Comparison of ENCODE assay signal across 1 cellular context in the genomic region with DNA sequence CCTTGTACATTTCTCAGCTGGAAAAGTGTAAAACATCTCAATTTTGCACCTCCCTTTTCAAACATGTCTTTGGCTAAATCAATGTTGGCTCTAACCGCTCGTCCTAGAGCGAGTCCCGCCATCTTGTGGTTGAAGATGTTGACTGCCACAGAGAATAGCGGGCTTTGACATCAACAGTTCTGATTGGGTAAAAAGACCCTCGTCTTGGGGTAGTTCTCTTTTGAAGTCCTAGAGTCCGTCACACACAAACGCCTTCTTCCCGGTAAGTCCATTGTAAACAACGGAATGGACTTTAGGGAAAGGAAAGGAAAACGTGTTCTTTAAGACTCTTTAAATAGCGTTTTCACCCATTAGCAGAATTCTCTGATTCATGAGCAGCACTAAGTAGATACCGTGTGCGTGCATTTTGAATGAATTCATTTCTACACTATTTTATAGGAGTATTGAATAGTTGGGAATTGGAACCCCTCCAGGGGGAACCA.
TF ChIP-seq lines count a peak whose summit lies in the region.

No MANE protein-coding gene starts in this region.

TF ChIP-seq in HepG2, 621 proteins besides CTCF, POLR2A, EP300 and RAD21 (continued from another document and continues in another):
- TF ChIP-seq, protein P1, sequence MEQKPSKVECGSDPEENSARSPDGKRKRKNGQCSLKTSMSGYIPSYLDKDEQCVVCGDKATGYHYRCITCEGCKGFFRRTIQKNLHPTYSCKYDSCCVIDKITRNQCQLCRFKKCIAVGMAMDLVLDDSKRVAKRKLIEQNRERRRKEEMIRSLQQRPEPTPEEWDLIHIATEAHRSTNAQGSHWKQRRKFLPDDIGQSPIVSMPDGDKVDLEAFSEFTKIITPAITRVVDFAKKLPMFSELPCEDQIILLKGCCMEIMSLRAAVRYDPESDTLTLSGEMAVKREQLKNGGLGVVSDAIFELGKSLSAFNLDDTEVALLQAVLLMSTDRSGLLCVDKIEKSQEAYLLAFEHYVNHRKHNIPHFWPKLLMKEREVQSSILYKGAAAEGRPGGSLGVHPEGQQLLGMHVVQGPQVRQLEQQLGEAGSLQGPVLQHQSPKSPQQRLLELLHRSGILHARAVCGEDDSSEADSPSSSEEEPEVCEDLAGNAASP (CRISPR knock-in tag; IDR thresholded peaks at IDR 0.05; ENCODE audit: borderline replicate concordance): 0 out of 2 replicates have a peak, but pooled peaks have one; percentile 15
- TF ChIP-seq, protein P2, sequence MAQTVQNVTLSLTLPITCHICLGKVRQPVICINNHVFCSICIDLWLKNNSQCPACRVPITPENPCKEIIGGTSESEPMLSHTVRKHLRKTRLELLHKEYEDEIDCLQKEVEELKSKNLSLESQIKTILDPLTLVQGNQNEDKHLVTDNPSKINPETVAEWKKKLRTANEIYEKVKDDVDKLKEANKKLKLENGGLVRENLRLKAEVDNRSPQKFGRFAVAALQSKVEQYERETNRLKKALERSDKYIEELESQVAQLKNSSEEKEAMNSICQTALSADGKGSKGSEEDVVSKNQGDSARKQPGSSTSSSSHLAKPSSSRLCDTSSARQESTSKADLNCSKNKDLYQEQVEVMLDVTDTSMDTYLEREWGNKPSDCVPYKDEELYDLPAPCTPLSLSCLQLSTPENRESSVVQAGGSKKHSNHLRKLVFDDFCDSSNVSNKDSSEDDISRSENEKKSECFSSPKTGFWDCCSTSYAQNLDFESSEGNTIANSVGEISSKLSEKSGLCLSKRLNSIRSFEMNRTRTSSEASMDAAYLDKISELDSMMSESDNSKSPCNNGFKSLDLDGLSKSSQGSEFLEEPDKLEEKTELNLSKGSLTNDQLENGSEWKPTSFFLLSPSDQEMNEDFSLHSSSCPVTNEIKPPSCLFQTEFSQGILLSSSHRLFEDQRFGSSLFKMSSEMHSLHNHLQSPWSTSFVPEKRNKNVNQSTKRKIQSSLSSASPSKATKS (CRISPR knock-in tag; IDR thresholded peaks at IDR 0.05): peak; percentile 39; the same call in 1 of the 2 replicates
- TF ChIP-seq YEATS4 (CRISPR knock-in tag; IDR thresholded peaks at IDR 0.05; ENCODE audit: borderline replicate concordance) (no peak), ZNF337 (CRISPR knock-in tag; IDR thresholded peaks at IDR 0.05; ENCODE audit: borderline replicate concordance, low read depth) (peak; percentile 88), SP140L (CRISPR knock-in tag; IDR thresholded peaks at IDR 0.05; ENCODE audit: borderline replicate concordance) (peak; percentile 69; the same call in 1 of the 2 replicates), ERF (CRISPR knock-in tag; IDR thresholded peaks at IDR 0.05) (no peak), KLF12 (CRISPR knock-in tag; IDR thresholded peaks at IDR 0.05; ENCODE audit: borderline replicate concordance) (no peak), MED13 (CRISPR knock-in tag; IDR thresholded peaks at IDR 0.05) (no peak), RBM39 (IDR thresholded peaks at IDR 0.05; ENCODE audit: low read depth, low read length, poor library complexity, severe bottlenecking) (no peak), ZNF891 (CRISPR knock-in tag; IDR thresholded peaks at IDR 0.05) (no peak), FOXA1 (IDR thresholded peaks at IDR 0.05) (no peak), FOXA1 (CRISPR knock-in tag; IDR thresholded peaks at IDR 0.05) (0 out of 2 replicates have a peak, but pooled peaks have one; percentile 32), ZSCAN30 (CRISPR knock-in tag; IDR thresholded peaks at IDR 0.05) (peak; percentile 43; the same call in 1 of the 2 replicates), LCORL (IDR thresholded peaks at IDR 0.05) (no peak), LCORL (CRISPR knock-in tag; IDR thresholded peaks at IDR 0.05) (no peak), SMARCE1 (IDR thresholded peaks at IDR 0.05; ENCODE audit: borderline replicate concordance) (no peak), KDM3A (CRISPR knock-in tag; IDR thresholded peaks at IDR 0.05; ENCODE audit: low read depth) (no peak), ZNF564 (CRISPR knock-in tag; IDR thresholded peaks at IDR 0.05) (0 out of 2 replicates have a peak, but pooled peaks have one; percentile 3), MAF1 (CRISPR knock-in tag; IDR thresholded peaks at IDR 0.05; ENCODE audit: borderline replicate concordance) (no peak), TSC22D2 (CRISPR knock-in tag; IDR thresholded peaks at IDR 0.05; ENCODE audit: borderline replicate concordance) (no peak), ZNF460 (CRISPR knock-in tag; IDR thresholded peaks at IDR 0.05; ENCODE audit: borderline replicate concordance) (no peak), TBL1XR1 (IDR thresholded peaks at IDR 0.05; ENCODE audit: borderline replicate concordance, low read length, partially characterized antibody) (no peak), NBN (conservative IDR thresholded peaks at IDR 0.05) (no peak), NAIF1 (CRISPR knock-in tag; IDR thresholded peaks at IDR 0.05; ENCODE audit: borderline replicate concordance) (0 out of 2 replicates have a peak, but pooled peaks have one; percentile 42), GLI4 (CRISPR knock-in tag; IDR thresholded peaks at IDR 0.05; ENCODE audit: borderline replicate concordance) (peak; percentile 60; the same call in 1 of the 2 replicates), CCDC6 (CRISPR knock-in tag; IDR thresholded peaks at IDR 0.05) (0 out of 2 replicates have a peak, but pooled peaks have one; percentile 38), TEAD3 (CRISPR knock-in tag; optimal IDR thresholded peaks at IDR 0.05; ENCODE audit: borderline replicate concordance) (no peak), ZNF251 (CRISPR knock-in tag; IDR thresholded peaks at IDR 0.05) (no peak), NFATC3 (CRISPR knock-in tag; IDR thresholded peaks at IDR 0.05) (no peak), ZSCAN21 (CRISPR knock-in tag; IDR thresholded peaks at IDR 0.05; ENCODE audit: borderline replicate concordance) (no peak), DNMT1 (CRISPR knock-in tag; IDR thresholded peaks at IDR 0.05) (no peak), ZKSCAN5 (CRISPR knock-in tag; IDR thresholded peaks at IDR 0.05) (no peak), ZNF841 (CRISPR knock-in tag; IDR thresholded peaks at IDR 0.05; ENCODE audit: borderline replicate concordance) (no peak), HNF4G (IDR thresholded peaks at IDR 0.05; ENCODE audit: borderline replicate concordance, low read depth, low read length) (no peak), HNF4G (CRISPR knock-in tag; IDR thresholded peaks at IDR 0.05; ENCODE audit: borderline replicate concordance, low read depth) (no peak), ZNF788 (CRISPR knock-in tag; IDR thresholded peaks at IDR 0.05; ENCODE audit: borderline replicate concordance) (no peak), RARA (CRISPR knock-in tag; IDR thresholded peaks at IDR 0.05) (no peak), TBX2 (CRISPR knock-in tag; IDR thresholded peaks at IDR 0.05; ENCODE audit: borderline replicate concordance) (no peak)
- TF ChIP-seq, protein P3, sequence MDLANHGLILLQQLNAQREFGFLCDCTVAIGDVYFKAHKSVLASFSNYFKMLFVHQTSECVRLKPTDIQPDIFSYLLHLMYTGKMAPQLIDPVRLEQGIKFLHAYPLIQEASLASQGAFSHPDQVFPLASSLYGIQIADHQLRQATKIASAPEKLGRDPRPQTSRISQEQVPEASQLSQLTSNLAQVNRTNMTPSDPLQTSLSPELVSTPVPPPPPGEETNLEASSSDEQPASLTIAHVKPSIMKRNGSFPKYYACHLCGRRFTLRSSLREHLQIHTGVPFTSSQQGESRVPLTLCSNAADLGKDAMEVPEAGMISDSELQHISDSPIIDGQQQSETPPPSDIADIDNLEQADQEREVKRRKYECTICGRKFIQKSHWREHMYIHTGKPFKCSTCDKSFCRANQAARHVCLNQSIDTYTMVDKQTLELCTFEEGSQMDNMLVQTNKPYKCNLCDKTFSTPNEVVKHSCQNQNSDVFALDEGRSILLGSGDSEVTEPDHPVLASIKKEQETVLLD (CRISPR knock-in tag; IDR thresholded peaks at IDR 0.05; ENCODE audit: low read depth): no peak
- TF ChIP-seq, protein P4, sequence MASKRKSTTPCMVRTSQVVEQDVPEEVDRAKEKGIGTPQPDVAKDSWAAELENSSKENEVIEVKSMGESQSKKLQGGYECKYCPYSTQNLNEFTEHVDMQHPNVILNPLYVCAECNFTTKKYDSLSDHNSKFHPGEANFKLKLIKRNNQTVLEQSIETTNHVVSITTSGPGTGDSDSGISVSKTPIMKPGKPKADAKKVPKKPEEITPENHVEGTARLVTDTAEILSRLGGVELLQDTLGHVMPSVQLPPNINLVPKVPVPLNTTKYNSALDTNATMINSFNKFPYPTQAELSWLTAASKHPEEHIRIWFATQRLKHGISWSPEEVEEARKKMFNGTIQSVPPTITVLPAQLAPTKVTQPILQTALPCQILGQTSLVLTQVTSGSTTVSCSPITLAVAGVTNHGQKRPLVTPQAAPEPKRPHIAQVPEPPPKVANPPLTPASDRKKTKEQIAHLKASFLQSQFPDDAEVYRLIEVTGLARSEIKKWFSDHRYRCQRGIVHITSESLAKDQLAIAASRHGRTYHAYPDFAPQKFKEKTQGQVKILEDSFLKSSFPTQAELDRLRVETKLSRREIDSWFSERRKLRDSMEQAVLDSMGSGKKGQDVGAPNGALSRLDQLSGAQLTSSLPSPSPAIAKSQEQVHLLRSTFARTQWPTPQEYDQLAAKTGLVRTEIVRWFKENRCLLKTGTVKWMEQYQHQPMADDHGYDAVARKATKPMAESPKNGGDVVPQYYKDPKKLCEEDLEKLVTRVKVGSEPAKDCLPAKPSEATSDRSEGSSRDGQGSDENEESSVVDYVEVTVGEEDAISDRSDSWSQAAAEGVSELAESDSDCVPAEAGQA (IDR thresholded peaks at IDR 0.05; ENCODE audit: low read depth): no peak
- TF ChIP-seq, protein P4 (CRISPR knock-in tag; IDR thresholded peaks at IDR 0.05; ENCODE audit: borderline replicate concordance): no peak
- TF ChIP-seq, protein P5, sequence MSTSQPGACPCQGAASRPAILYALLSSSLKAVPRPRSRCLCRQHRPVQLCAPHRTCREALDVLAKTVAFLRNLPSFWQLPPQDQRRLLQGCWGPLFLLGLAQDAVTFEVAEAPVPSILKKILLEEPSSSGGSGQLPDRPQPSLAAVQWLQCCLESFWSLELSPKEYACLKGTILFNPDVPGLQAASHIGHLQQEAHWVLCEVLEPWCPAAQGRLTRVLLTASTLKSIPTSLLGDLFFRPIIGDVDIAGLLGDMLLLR (CRISPR knock-in tag; IDR thresholded peaks at IDR 0.05): no peak
- TF ChIP-seq, protein P6, sequence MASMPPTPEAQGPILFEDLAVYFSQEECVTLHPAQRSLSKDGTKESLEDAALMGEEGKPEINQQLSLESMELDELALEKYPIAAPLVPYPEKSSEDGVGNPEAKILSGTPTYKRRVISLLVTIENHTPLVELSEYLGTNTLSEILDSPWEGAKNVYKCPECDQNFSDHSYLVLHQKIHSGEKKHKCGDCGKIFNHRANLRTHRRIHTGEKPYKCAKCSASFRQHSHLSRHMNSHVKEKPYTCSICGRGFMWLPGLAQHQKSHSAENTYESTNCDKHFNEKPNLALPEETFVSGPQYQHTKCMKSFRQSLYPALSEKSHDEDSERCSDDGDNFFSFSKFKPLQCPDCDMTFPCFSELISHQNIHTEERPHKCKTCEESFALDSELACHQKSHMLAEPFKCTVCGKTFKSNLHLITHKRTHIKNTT (CRISPR knock-in tag; IDR thresholded peaks at IDR 0.05): no peak
- TF ChIP-seq, protein P7, sequence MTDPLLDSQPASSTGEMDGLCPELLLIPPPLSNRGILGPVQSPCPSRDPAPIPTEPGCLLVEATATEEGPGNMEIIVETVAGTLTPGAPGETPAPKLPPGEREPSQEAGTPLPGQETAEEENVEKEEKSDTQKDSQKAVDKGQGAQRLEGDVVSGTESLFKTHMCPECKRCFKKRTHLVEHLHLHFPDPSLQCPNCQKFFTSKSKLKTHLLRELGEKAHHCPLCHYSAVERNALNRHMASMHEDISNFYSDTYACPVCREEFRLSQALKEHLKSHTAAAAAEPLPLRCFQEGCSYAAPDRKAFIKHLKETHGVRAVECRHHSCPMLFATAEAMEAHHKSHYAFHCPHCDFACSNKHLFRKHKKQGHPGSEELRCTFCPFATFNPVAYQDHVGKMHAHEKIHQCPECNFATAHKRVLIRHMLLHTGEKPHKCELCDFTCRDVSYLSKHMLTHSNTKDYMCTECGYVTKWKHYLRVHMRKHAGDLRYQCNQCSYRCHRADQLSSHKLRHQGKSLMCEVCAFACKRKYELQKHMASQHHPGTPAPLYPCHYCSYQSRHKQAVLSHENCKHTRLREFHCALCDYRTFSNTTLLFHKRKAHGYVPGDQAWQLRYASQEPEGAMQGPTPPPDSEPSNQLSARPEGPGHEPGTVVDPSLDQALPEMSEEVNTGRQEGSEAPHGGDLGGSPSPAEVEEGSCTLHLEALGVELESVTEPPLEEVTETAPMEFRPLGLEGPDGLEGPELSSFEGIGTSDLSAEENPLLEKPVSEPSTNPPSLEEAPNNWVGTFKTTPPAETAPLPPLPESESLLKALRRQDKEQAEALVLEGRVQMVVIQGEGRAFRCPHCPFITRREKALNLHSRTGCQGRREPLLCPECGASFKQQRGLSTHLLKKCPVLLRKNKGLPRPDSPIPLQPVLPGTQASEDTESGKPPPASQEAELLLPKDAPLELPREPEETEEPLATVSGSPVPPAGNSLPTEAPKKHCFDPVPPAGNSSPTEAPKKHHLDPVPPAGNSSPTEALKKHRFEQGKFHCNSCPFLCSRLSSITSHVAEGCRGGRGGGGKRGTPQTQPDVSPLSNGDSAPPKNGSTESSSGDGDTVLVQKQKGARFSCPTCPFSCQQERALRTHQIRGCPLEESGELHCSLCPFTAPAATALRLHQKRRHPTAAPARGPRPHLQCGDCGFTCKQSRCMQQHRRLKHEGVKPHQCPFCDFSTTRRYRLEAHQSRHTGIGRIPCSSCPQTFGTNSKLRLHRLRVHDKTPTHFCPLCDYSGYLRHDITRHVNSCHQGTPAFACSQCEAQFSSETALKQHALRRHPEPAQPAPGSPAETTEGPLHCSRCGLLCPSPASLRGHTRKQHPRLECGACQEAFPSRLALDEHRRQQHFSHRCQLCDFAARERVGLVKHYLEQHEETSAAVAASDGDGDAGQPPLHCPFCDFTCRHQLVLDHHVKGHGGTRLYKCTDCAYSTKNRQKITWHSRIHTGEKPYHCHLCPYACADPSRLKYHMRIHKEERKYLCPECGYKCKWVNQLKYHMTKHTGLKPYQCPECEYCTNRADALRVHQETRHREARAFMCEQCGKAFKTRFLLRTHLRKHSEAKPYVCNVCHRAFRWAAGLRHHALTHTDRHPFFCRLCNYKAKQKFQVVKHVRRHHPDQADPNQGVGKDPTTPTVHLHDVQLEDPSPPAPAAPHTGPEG (CRISPR knock-in tag; IDR thresholded peaks at IDR 0.05): no peak
